6 cellular contexts compared by ENCODE assay signal in genomic region chr22:24011735-24012068, GRCh38. TPM values are rescaled to one million over a fixed set of nuclear protein-coding genes. Genes with fewer than 3 reads are reported as not detected.
DNase-seq lines count a peak whose midpoint lies in the region.

No MANE protein-coding gene starts in this region.

- H2BK15ac ChIP-seq in neuronal stem cell (ENCODE audit: low read length): no peak overlapping the region

- H4K91ac ChIP-seq in neuronal stem cell (ENCODE audit: low read depth, low read length, poor library complexity): no peak overlapping the region

- H3K14ac ChIP-seq in neuronal stem cell (ENCODE audit: low read length): no peak overlapping the region

- no peak overlapping the region for H3K4ac ChIP-seq in neuronal stem cell (ENCODE audit: low read length)

- H3K9ac ChIP-seq in neuronal stem cell (ENCODE audit: low read depth, low read length, poor library complexity): peak overlapping the region; percentile 86

- peak overlapping the region; percentile 77 for H3K4me2 ChIP-seq in neuronal stem cell (ENCODE audit: insufficient read depth, low read length, poor library complexity, severe bottlenecking)

- no peak overlapping the region for H2BK120ac ChIP-seq in neuronal stem cell (ENCODE audit: low read depth, low read length)

- peak overlapping the region; percentile 86 for H3K27ac ChIP-seq in neuronal stem cell (replicated peaks; ENCODE audit: low read length)

- peak overlapping the region; percentile 89 for H2BK5ac ChIP-seq in neuronal stem cell (ENCODE audit: low read length)

- peaks cover 0 to 7% (median 0%) of the 10 kb centered on the region in 3 experiments for H3K27me3 ChIP-seq in neuronal stem cell (ENCODE audit: control insufficient read depth in 3 of 3, insufficient read depth in 3 of 3, low read depth in 1 of 3, low read length in 3 of 3)

- H3K4me1 ChIP-seq in neuronal stem cell (ENCODE audit: control insufficient read depth in 2 of 2, insufficient read depth in 1 of 2, low read depth in 1 of 2, low read length in 2 of 2): peaks cover 3 to 6% of the 10 kb centered on the region in 2 donors

- peak overlapping the region; percentile 90 for H3K18ac ChIP-seq in neuronal stem cell (ENCODE audit: low read length)

- no peak overlapping the region for H2BK12ac ChIP-seq in neuronal stem cell (ENCODE audit: low read length)

- H4K8ac ChIP-seq in neuronal stem cell (ENCODE audit: low read depth, low read length): no peak overlapping the region

- H3K79me1 ChIP-seq in neuronal stem cell (ENCODE audit: low read depth, low read length): peaks cover 6% of the 10 kb centered on the region

- in situ Hi-C loops in T47D (cut with HindIII; ENCODE audit: low pct_unique_long_range_greater_than_20kb, low sequenced_read_pairs): no loop called here

- peaks cover 0 to 6% of the 10 kb centered on the region in 2 donors for H3K36me3 ChIP-seq in neuronal stem cell (replicated peaks in 1 of 2; ENCODE audit: control insufficient read depth in 2 of 2, insufficient read depth in 2 of 2, low read length in 2 of 2)

- WGBS in neuronal stem cell (ENCODE audit: extremely low coverage in 2 of 2, insufficient read length in 2 of 2, insufficient replicate concordance in 1 of 2), 2 donors: no CpG with 5 or more reads among the region's 10 CpGs

- H3K9me3 ChIP-seq in neuronal stem cell (replicated peaks in 1 of 2; ENCODE audit: control insufficient read depth in 2 of 2, insufficient read depth in 1 of 2, low read depth in 1 of 2, low read length in 2 of 2): peaks cover 0 to 17% of the 10 kb centered on the region in 2 donors

- peak overlapping the region; percentile 91 to 93 for H3K4me3 ChIP-seq in neuronal stem cell (ENCODE audit: low read length in 2 of 2)

- peak; percentile 13 for DNase-seq in NCI-H510A treated with DMSO at 0.1 percent for 48 hours (lab: John Stamatoyannopoulos, UW)
- no peak for DNase-seq in NCI-H510A (lab: John Stamatoyannopoulos, UW)
- peak; percentile 14 to 45 for DNase-seq in T47D (ENCODE audit: low read depth in 1 of 2, low spot score in 1 of 2)
- DNase-seq in neuronal stem cell (ENCODE audit: low spot score): no peak
- DNase-seq in Ammon's horn (ENCODE audit: low spot score): no peak
- no peak for DNase-seq in pons (ENCODE audit: low spot score)

- H2AK5ac ChIP-seq in neuronal stem cell (ENCODE audit: low read depth, low read length): peak overlapping the region; percentile 34

- peak overlapping the region; percentile 95 for H2AFZ ChIP-seq in neuronal stem cell (ENCODE audit: low read length)

- H3K23ac ChIP-seq in neuronal stem cell (ENCODE audit: low read depth, low read length, poor library complexity): peak overlapping the region; percentile 74

RNA-seq across cellular contexts. Expression of gene CABIN1, which starts 0.6 kb away (rescaled TPM):
- polyA plus RNA-seq in neuronal stem cell (2013, experiment 1 of 2): 21.8 TPM
- 20.3 TPM for polyA plus RNA-seq in neuronal stem cell (2013, experiment 2 of 2)

RNA-seq across cellular contexts. Expression of gene GSTT4, which starts 6.4 kb away (rescaled TPM):
- not detected for polyA plus RNA-seq in neuronal stem cell (2013, experiment 1 of 2)
- polyA plus RNA-seq in neuronal stem cell (2013, experiment 2 of 2): not detected

RNA-seq across cellular contexts. Expression of gene GSTT2, which starts 31.8 kb away (rescaled TPM):
- 0.22 TPM for polyA plus RNA-seq in neuronal stem cell (2013, experiment 1 of 2)
- 0.25 TPM for polyA plus RNA-seq in neuronal stem cell (2013, experiment 2 of 2)

RNA-seq across cellular contexts. Expression of gene DDT, which starts 37.5 kb away (rescaled TPM):
- polyA plus RNA-seq in neuronal stem cell (2013, experiment 1 of 2): 81.2 TPM
- polyA plus RNA-seq in neuronal stem cell (2013, experiment 2 of 2): 79.3 TPM

RNA-seq across cellular contexts. Expression of gene DDTL, which starts 45.0 kb away (rescaled TPM):
- 0.82 TPM for polyA plus RNA-seq in neuronal stem cell (2013, experiment 1 of 2)
- 0.86 TPM for polyA plus RNA-seq in neuronal stem cell (2013, experiment 2 of 2)

Comparison
In these comparisons a context has a peak if more than half of its experiments do, and no peak if none do; other contexts are left out.
1. DNase-seq: peak in NCI-H510A treated with DMSO at 0.1 percent for 48 hours (single experiment) and T47D (2 of 2); none in NCI-H510A (single experiment), neuronal stem cell (single experiment), Ammon's horn (single experiment) and pons (single experiment).